9 cellular contexts compared by ENCODE assay signal in genomic region chr3:114746502-114746901, GRCh38.
DNase-seq lines count a peak whose midpoint lies in the region; ATAC-seq and TF ChIP-seq lines count a peak whose summit lies in the region.
"Had no signal": no experiment of that assay in that cellular context is flagged by ENCODE, and none has a peak within 500 bp of the region (broad histone marks: within the 10 kb centered on the region; RNA-seq: fewer than 3 reads in every experiment).

No MANE protein-coding gene starts in this region.

- H3K9me3 ChIP-seq in endocrine pancreas (ENCODE audit: control insufficient read depth, low read length) (no peaks in the 10 kb centered on the region), sigmoid colon (no peaks in the 10 kb centered on the region)
- H3K9me3 ChIP-seq: SJCRH30 had no signal

- no peak for TF ChIP-seq CTCF in GM10266 (IDR thresholded peaks at IDR 0.05; ENCODE audit: control insufficient read depth, insufficient read depth, low read depth, missing control alignments)
- TF ChIP-seq CTCF in sigmoid colon (IDR thresholded peaks at IDR 0.05), result no peak

- H3K4me3 ChIP-seq in endocrine pancreas (ENCODE audit: control insufficient read depth, insufficient read depth, low read length) (peak overlapping the region; percentile 96), sigmoid colon (peak overlapping the region in 3 of 4 donors; percentile 22 to 31 (median 29))
- H3K4me3 ChIP-seq: SJCRH30 had no signal

- peak; percentile 6 for DNase-seq in GM10266 (ENCODE audit: extremely low spot score)
- no peak for DNase-seq in sigmoid colon
- no peak for DNase-seq in NCI-H226
- DNase-seq in GM19238 (ENCODE audit: insufficient read length, low spot score), result no peak
- no peak for DNase-seq in amygdala (lab: John Stamatoyannopoulos, UW)
- DNase-seq in CD1c-positive myeloid dendritic cell (ENCODE audit: extremely low spot score), result no peak
- DNase-seq: SJCRH30 had no signal

- H3K36me3 ChIP-seq in endocrine pancreas (ENCODE audit: control insufficient read depth, insufficient read depth, low read length) (no peaks in the 10 kb centered on the region), sigmoid colon (no peaks in the 10 kb centered on the region)
- H3K36me3 ChIP-seq: SJCRH30 had no signal

- H3K9ac ChIP-seq in endocrine pancreas (ENCODE audit: control insufficient read depth, insufficient read depth, low read length), result peak overlapping the region; percentile 51

- no peak for TF ChIP-seq POLR2A in sigmoid colon (IDR thresholded peaks at IDR 0.05)

- 12 to 30% methylated on average over 3 of the region's 3 CpGs for WGBS in sigmoid colon, 2 donors

- peak overlapping the region; percentile 57 to 64 (median 62) for H3K27ac ChIP-seq in sigmoid colon
- H3K27ac ChIP-seq: SJCRH30 had no signal

- intact Hi-C loops in sigmoid colon (cut with DNase I), result no loop called here

- peaks cover 19% of the 10 kb centered on the region for H3K4me1 ChIP-seq in endocrine pancreas (ENCODE audit: control insufficient read depth, insufficient read depth, low read length)
- peaks cover 0 to 20% (median 7%) of the 10 kb centered on the region in 4 donors for H3K4me1 ChIP-seq in sigmoid colon
- H3K4me1 ChIP-seq: SJCRH30 had no signal

- H3K27me3 ChIP-seq in endocrine pancreas (ENCODE audit: control insufficient read depth, insufficient read depth, low read length) (no peaks in the 10 kb centered on the region), sigmoid colon (no peaks in the 10 kb centered on the region)
- H3K27me3 ChIP-seq: SJCRH30 had no signal

- no peak for TF ChIP-seq EP300 in sigmoid colon (IDR thresholded peaks at IDR 0.05)

- ATAC-seq in HG02981 (IDR thresholded peaks at IDR 0.05; ENCODE audit: unreplicated experiment), result peak; percentile 58
